34 cellular contexts compared by ENCODE assay signal in the genomic region with DNA sequence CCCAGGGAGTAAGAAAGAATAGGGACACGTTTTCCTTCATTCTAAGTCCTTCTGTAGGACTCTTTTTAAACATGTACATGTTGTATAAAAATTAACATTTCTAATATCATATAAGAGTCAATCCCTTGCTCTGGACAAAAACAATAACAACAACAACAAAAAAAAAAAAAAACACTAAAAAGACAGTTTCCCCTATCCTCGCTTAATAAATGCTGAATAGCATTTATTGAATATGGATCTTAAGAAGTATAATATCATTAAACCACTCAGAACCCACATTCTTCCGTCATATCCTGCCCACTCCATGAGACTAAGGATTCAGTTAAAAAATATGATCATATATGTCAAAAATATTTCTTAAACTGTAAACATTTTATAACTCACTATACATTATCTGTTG.
"Had no signal": no experiment of that assay in that cellular context is flagged by ENCODE, and none has a peak within 500 bp of the region (broad histone marks: within the 10 kb centered on the region; RNA-seq: fewer than 3 reads in every experiment).

No MANE protein-coding gene starts in this region.

- H3K27ac ChIP-seq: adrenal gland, body of pancreas, brain microvascular endothelial cell, breast epithelium, VCaP had no signal

- H3K4me3 ChIP-seq: adrenal gland, body of pancreas, breast epithelium had no signal

- ATAC-seq: activated CD8-positive, alpha-beta T cell treated with anti-CD3 and anti-CD28 coated beads for 36 hours; activated naive CD4-positive, alpha-beta T cell treated with anti-CD3 and anti-CD28 coated beads, Interleukin-2, amount 50 U/mL, for 72 hours; activated T-cell treated with anti-CD3 and anti-CD28 coated beads, Interleukin-2, amount 50 U/mL, for 4 hours; activated T-cell treated with anti-CD3 and anti-CD28 coated beads, Interleukin-2, amount 50 U/mL, for 72 hours; activated T-helper 17 cell treated with anti-CD3 and anti-CD28 coated beads, Interleukin-2, amount 50 U/mL, for 72 hours; body of pancreas had no signal

- FAIRE-seq: astrocyte, TTC549 had no signal

- H3K9me3 ChIP-seq: adrenal gland, body of pancreas, breast epithelium had no signal

- H3K4me1 ChIP-seq: adrenal gland, breast epithelium had no signal

- H3K27me3 ChIP-seq: adrenal gland, body of pancreas, brain microvascular endothelial cell, breast epithelium had no signal

- H3K36me3 ChIP-seq: adrenal gland, brain microvascular endothelial cell, breast epithelium had no signal

- DNase-seq: activated B cell treated with CpG ODN at 0.5 μM for 24 hours; activated CD4-positive, alpha-beta memory T cell treated with anti-CD3 and anti-CD28 coated beads for 36 hours; activated CD4-positive, alpha-beta T cell treated with anti-CD3 and anti-CD28 coated beads for 4 hours; activated CD4-positive, alpha-beta T cell treated with anti-CD3 and anti-CD28 coated beads, Interleukin-2, amount 10 ng/mL, durations not matched to agents 24 days and 14 days; activated CD4-positive, alpha-beta T cell treated with anti-CD3 and anti-CD28 coated beads, Interleukin-2, amount 50 U/mL, for 1 hour; activated CD4-positive, alpha-beta T cell treated with anti-CD3 and anti-CD28 coated beads, Interleukin-2, amount 50 U/mL, for 4 hours; activated CD4-positive, CD25-positive, alpha-beta regulatory T cell treated with anti-CD3 and anti-CD28 coated beads, Interleukin-2, amount 50 U/mL, for 72 hours; activated CD8-positive, alpha-beta memory T cell treated with anti-CD3 and anti-CD28 coated beads, Interleukin-2, amount 50 U/mL, for 4 hours; activated CD8-positive, alpha-beta T cell treated with anti-CD3 and anti-CD28 coated beads for 36 hours; activated effector memory CD4-positive, alpha-beta T cell treated with anti-CD3 and anti-CD28 coated beads, Interleukin-2, amount 50 U/mL, for 16 hours; activated gamma-delta T cell treated with Interleukin-2 at 50 U/mL for 16 hours; activated naive CD4-positive, alpha-beta T cell; activated naive CD4-positive, alpha-beta T cell treated with anti-CD3 and anti-CD28 coated beads for 36 hours; activated naive CD4-positive, alpha-beta T cell treated with anti-CD3 and anti-CD28 coated beads, Interleukin-2, amount 50 U/mL, for 16 hours; activated naive CD8-positive, alpha-beta T cell treated with anti-CD3 and anti-CD28 coated beads for 36 hours; activated T-cell treated with anti-CD3 and anti-CD28 coated beads for 4 hours; activated T-cell treated with anti-CD3 and anti-CD28 coated beads, Interleukin-2, amount 50 U/mL, for 1 hour; activated T-cell treated with anti-CD3 and anti-CD28 coated beads, Interleukin-2, amount 50 U/mL, for 4 hours; activated T-cell treated with anti-CD3 and anti-CD28 coated beads, Interleukin-2, amount 50 U/mL, for 72 hours; adrenal gland; amniotic stem cell; aorta; body of pancreas; brain microvascular endothelial cell; central memory CD4-positive, alpha-beta T cell; T-helper 1 cell; T-helper 2 cell; T-helper 9 cell had no signal
